In genomic region chr1:241817956-241818612, GRCh38 we compare ENCODE assay signal across 1 cellular context.
TF ChIP-seq lines count a peak whose summit lies in the region.

No MANE protein-coding gene starts in this region.

TF ChIP-seq in IMR-90, 13 proteins besides CTCF, POLR2A, EP300 and RAD21 (continued from another document):
- TF ChIP-seq USF2 (IDR thresholded peaks at IDR 0.05; ENCODE audit: low read depth, low read length) (no peak), CEBPB (IDR thresholded peaks at IDR 0.05; ENCODE audit: low read depth, low read length) (no peak), RFX5 (IDR thresholded peaks at IDR 0.05; ENCODE audit: low read depth, low read length) (no peak), ELK1 (IDR thresholded peaks at IDR 0.05; ENCODE audit: borderline replicate concordance, low read depth, low read length) (no peak), FOS (IDR thresholded peaks at IDR 0.05; ENCODE audit: low read depth, low read length) (no peak), MAFK (IDR thresholded peaks at IDR 0.05; ENCODE audit: low read depth, low read length) (no peak), BHLHE40 (IDR thresholded peaks at IDR 0.05; ENCODE audit: low read depth, low read length) (no peak), SMC3 (IDR thresholded peaks at IDR 0.05; ENCODE audit: low read depth, low read length) (no peak), CHD1 (IDR thresholded peaks at IDR 0.05; ENCODE audit: low read depth, low read length) (no peak), MXI1 (IDR thresholded peaks at IDR 0.05; ENCODE audit: borderline replicate concordance, low read depth, low read length) (no peak), RCOR1 (IDR thresholded peaks at IDR 0.05; ENCODE audit: insufficient replicate concordance, low read length) (no peak), NFE2L2 (IDR thresholded peaks at IDR 0.05; ENCODE audit: low read depth, low read length) (no peak)
